In genomic region chr10:99777918-99778716, GRCh38 we compare ENCODE assay signal across 1 cellular context.
TF ChIP-seq lines count a peak whose summit lies in the region.

No MANE protein-coding gene starts in this region.

TF ChIP-seq in IMR-90, 13 proteins besides CTCF, POLR2A, EP300 and RAD21:
- TF ChIP-seq MXI1 (IDR thresholded peaks at IDR 0.05; ENCODE audit: borderline replicate concordance, low read depth, low read length), result no peak
- TF ChIP-seq FOS (IDR thresholded peaks at IDR 0.05; ENCODE audit: low read depth, low read length), result no peak
- no peak for TF ChIP-seq BHLHE40 (IDR thresholded peaks at IDR 0.05; ENCODE audit: low read depth, low read length)
- TF ChIP-seq MAZ (IDR thresholded peaks at IDR 0.05; ENCODE audit: borderline replicate concordance, low read depth, low read length), result no peak
- TF ChIP-seq ELK1 (IDR thresholded peaks at IDR 0.05; ENCODE audit: borderline replicate concordance, low read depth, low read length), result no peak
- no peak for TF ChIP-seq CEBPB (IDR thresholded peaks at IDR 0.05; ENCODE audit: low read depth, low read length)
- no peak for TF ChIP-seq CHD1 (IDR thresholded peaks at IDR 0.05; ENCODE audit: low read depth, low read length)
- no peak for TF ChIP-seq SMC3 (IDR thresholded peaks at IDR 0.05; ENCODE audit: low read depth, low read length)
- no peak for TF ChIP-seq MAFK (IDR thresholded peaks at IDR 0.05; ENCODE audit: low read depth, low read length)
- no peak for TF ChIP-seq RFX5 (IDR thresholded peaks at IDR 0.05; ENCODE audit: low read depth, low read length)
- TF ChIP-seq, protein P1, sequence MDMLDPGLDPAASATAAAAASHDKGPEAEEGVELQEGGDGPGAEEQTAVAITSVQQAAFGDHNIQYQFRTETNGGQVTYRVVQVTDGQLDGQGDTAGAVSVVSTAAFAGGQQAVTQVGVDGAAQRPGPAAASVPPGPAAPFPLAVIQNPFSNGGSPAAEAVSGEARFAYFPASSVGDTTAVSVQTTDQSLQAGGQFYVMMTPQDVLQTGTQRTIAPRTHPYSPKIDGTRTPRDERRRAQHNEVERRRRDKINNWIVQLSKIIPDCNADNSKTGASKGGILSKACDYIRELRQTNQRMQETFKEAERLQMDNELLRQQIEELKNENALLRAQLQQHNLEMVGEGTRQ (IDR thresholded peaks at IDR 0.05; ENCODE audit: low read depth, low read length), result no peak
- TF ChIP-seq RCOR1 (IDR thresholded peaks at IDR 0.05; ENCODE audit: insufficient replicate concordance, low read length), result no peak
- no peak for TF ChIP-seq NFE2L2 (IDR thresholded peaks at IDR 0.05; ENCODE audit: low read depth, low read length)
